21 cellular contexts compared by ENCODE assay signal in genomic region chr12:130083746-130084145, GRCh38.
DNase-seq lines count a peak whose midpoint lies in the region; ATAC-seq and TF ChIP-seq lines count a peak whose summit lies in the region.
"Had no signal": no experiment of that assay in that cellular context is flagged by ENCODE, and none has a peak within 500 bp of the region (broad histone marks: within the 10 kb centered on the region; RNA-seq: fewer than 3 reads in every experiment).

No MANE protein-coding gene starts in this region.

- intact Hi-C loops in lower lobe of right lung (cut with DNase I): no loop called here

- peaks cover 13% of the 10 kb centered on the region for H3K4me1 Mint-ChIP-seq in activated CD8-positive, alpha-beta T cell treated with anti-CD3 and anti-CD28 coated beads, Interleukin-2, amount 10 ng/mL, durations not matched to agents 7 days and 5 days (ENCODE audit: low read depth)
- H3K4me1 Mint-ChIP-seq: B cell had no signal

- peak; percentile 55 for DNase-seq in HT1080 (ENCODE audit: low read depth)
- DNase-seq in lower lobe of right lung: no peak
- DNase-seq in upper lobe of left lung: no peak
- DNase-seq in activated CD8-positive, alpha-beta T cell treated with anti-CD3 and anti-CD28 coated beads, Interleukin-2, amount 10 ng/mL, durations not matched to agents 7 days and 5 days: no peak
- no peak for DNase-seq in COLO668 (lab: John Stamatoyannopoulos, UW; ENCODE audit: unreplicated experiment)
- DNase-seq: DMS79, H7, NCI-H1092, NCI-H1436 treated with DMSO at 0.1 percent for 48 hours, NCI-H2029 treated with DMSO at 0.1 percent for 48 hours, NCI-H2171 treated with DMSO at 0.1 percent for 48 hours, NCI-H524 treated with DMSO at 0.1 percent for 48 hours, NCI-H82, Right ventricle myocardium superior had no signal

- H3K36me3 ChIP-seq in lower lobe of right lung: no peaks in the 10 kb centered on the region
- H3K36me3 ChIP-seq in upper lobe of left lung: no peaks in the 10 kb centered on the region

- H3K4me3 Mint-ChIP-seq in activated CD8-positive, alpha-beta T cell treated with anti-CD3 and anti-CD28 coated beads, Interleukin-2, amount 10 ng/mL, durations not matched to agents 7 days and 5 days: no peak overlapping the region
- H3K4me3 Mint-ChIP-seq: B cell had no signal

- H3K27me3 Mint-ChIP-seq in activated CD8-positive, alpha-beta T cell treated with anti-CD3 and anti-CD28 coated beads, Interleukin-2, amount 10 ng/mL, durations not matched to agents 7 days and 5 days (ENCODE audit: low read depth): no peaks in the 10 kb centered on the region

- POLR2A ChIA-PET in activated CD8-positive, alpha-beta T cell treated with anti-CD3 and anti-CD28 coated beads, Interleukin-2, amount 10 ng/mL, durations not matched to agents 7 days and 5 days (lab: Charles Lee): no interaction called here

- no peak for TF ChIP-seq POLR2A in upper lobe of left lung (IDR thresholded peaks at IDR 0.05)

- TF ChIP-seq CTCF in lower lobe of right lung (IDR thresholded peaks at IDR 0.05) (no peak), upper lobe of left lung (IDR thresholded peaks at IDR 0.05) (no peak)

- ATAC-seq in esophagus mucosa (peak; percentile 44), lower lobe of right lung (no peak), upper lobe of left lung (ENCODE audit: low FRiP score in 2 of 2) (no peak), HG02798 (IDR thresholded peaks at IDR 0.05; ENCODE audit: poor library complexity, unreplicated experiment) (no peak), HG03442 (IDR thresholded peaks at IDR 0.05; ENCODE audit: unreplicated experiment) (no peak)
- no peak for ATAC-seq in activated CD8-positive, alpha-beta T cell treated with anti-CD3 and anti-CD28 coated beads, Interleukin-2, amount 10 ng/mL, durations not matched to agents 7 days and 5 days
- ATAC-seq: A549, HepG2, K562 had no signal

- WGBS in upper lobe of left lung, 2 donors: 84 to 85% methylated on average over 4 to 8 of the region's 8 CpGs

- no peaks in the 10 kb centered on the region for H3K9me3 Mint-ChIP-seq in activated CD8-positive, alpha-beta T cell treated with anti-CD3 and anti-CD28 coated beads, Interleukin-2, amount 10 ng/mL, durations not matched to agents 7 days and 5 days (ENCODE audit: insufficient read depth)

- CTCF ChIA-PET in activated CD8-positive, alpha-beta T cell treated with anti-CD3 and anti-CD28 coated beads, Interleukin-2, amount 10 ng/mL, durations not matched to agents 7 days and 5 days (lab: Charles Lee): no interaction called here

- H3K4me3 ChIP-seq in lower lobe of right lung (no peak overlapping the region), upper lobe of left lung (no peak overlapping the region)
- H3K4me3 ChIP-seq: A549, K562 had no signal

- no peak for TF ChIP-seq EP300 in upper lobe of left lung (IDR thresholded peaks at IDR 0.05)

- peaks cover 13% of the 10 kb centered on the region for H3K4me1 ChIP-seq in lower lobe of right lung
- peaks cover 12 to 29% (median 20%) of the 10 kb centered on the region in 4 donors for H3K4me1 ChIP-seq in upper lobe of left lung
- H3K4me1 ChIP-seq: A549 had no signal

- no peaks in the 10 kb centered on the region for H3K36me3 Mint-ChIP-seq in activated CD8-positive, alpha-beta T cell treated with anti-CD3 and anti-CD28 coated beads, Interleukin-2, amount 10 ng/mL, durations not matched to agents 7 days and 5 days (ENCODE audit: low read depth)

- H3K27me3 ChIP-seq in lower lobe of right lung (ENCODE audit: low read depth) (no peaks in the 10 kb centered on the region), upper lobe of left lung (no peaks in the 10 kb centered on the region)

- H3K27ac ChIP-seq in lower lobe of right lung: peak overlapping the region; percentile 49
- peak overlapping the region; percentile 27 to 83 (median 60) for H3K27ac ChIP-seq in upper lobe of left lung
- H3K27ac ChIP-seq: A549 had no signal

- no peak overlapping the region for H3K27ac Mint-ChIP-seq in activated CD8-positive, alpha-beta T cell treated with anti-CD3 and anti-CD28 coated beads, Interleukin-2, amount 10 ng/mL, durations not matched to agents 7 days and 5 days
- H3K27ac Mint-ChIP-seq: B cell had no signal

- H3K9me3 ChIP-seq in lower lobe of right lung: no peaks in the 10 kb centered on the region
- no peaks in the 10 kb centered on the region for H3K9me3 ChIP-seq in upper lobe of left lung
